9 cellular contexts compared by ENCODE assay signal in genomic region chr3:157532529-157533297, GRCh38. TPM values are rescaled to one million over a fixed set of nuclear protein-coding genes. Genes with fewer than 3 reads are reported as not detected.
A peak's percentile ranks its signal among the peaks of the same experiment; 100 is the strongest.
DNase-seq lines count a peak whose midpoint lies in the region; ATAC-seq and TF ChIP-seq lines count a peak whose summit lies in the region.
"Had no signal": no experiment of that assay in that cellular context is flagged by ENCODE, and none has a peak within 500 bp of the region (broad histone marks: within the 10 kb centered on the region; RNA-seq: fewer than 3 reads in every experiment).

No MANE protein-coding gene starts in this region.

- H3K9me3 Mint-ChIP-seq in CD4-positive, alpha-beta memory T cell, result peaks cover 0 to 2% (median 0%) of the 10 kb centered on the region in 8 donors
- H3K9me3 Mint-ChIP-seq in activated T-helper 1 cell treated with anti-CD3 and anti-CD28 coated beads, Interleukin-12 subunit alpha, Interleukin-12 subunit beta, Interleukin-2, Interleukin-4 antibody, amounts not matched to agents 30 ng/mL and 10 ng/mL and 1 ng/mL, durations not matched to agents 14 hours and 24 hours and 36 hours, result no peaks in the 10 kb centered on the region
- H3K9me3 Mint-ChIP-seq: activated B cell treated with CpG ODN at 0.5 μM for 24 hours had no signal

- intact Hi-C loops in CD4-positive, alpha-beta memory T cell (cut with micrococcal nuclease), result loop anchor here (1.0 kb wide), 1 partner anchor 40 kb away; no protein-coding TSS in a partner anchor
- intact Hi-C loops in activated T-helper 1 cell treated with anti-CD3 and anti-CD28 coated beads, Interleukin-12 subunit alpha, Interleukin-12 subunit beta, Interleukin-2, Interleukin-4 antibody, amounts not matched to agents 30 ng/mL and 10 ng/mL and 1 ng/mL, durations not matched to agents 14 hours and 24 hours and 36 hours (cut with micrococcal nuclease), result loop anchor here (1.0 kb wide), 1 partner anchor 40 kb away; no protein-coding TSS in a partner anchor

- H3K36me3 ChIP-seq in CD4-positive, alpha-beta memory T cell (ENCODE audit: insufficient read depth, low read length), result no peaks in the 10 kb centered on the region

- no peaks in the 10 kb centered on the region for H3K27me3 ChIP-seq in CD4-positive, alpha-beta memory T cell (ENCODE audit: insufficient read depth, low read length)

- H3K9me3 ChIP-seq in CD4-positive, alpha-beta memory T cell (ENCODE audit: control insufficient read depth in 1 of 2, low read length in 2 of 2), result no peaks in the 10 kb centered on the region

- peaks cover 0 to 1% of the 10 kb centered on the region in 2 donors for H3K27me3 Mint-ChIP-seq in CD4-positive, alpha-beta memory T cell
- H3K27me3 Mint-ChIP-seq in activated T-helper 1 cell treated with anti-CD3 and anti-CD28 coated beads, Interleukin-12 subunit alpha, Interleukin-12 subunit beta, Interleukin-2, Interleukin-4 antibody, amounts not matched to agents 30 ng/mL and 10 ng/mL and 1 ng/mL, durations not matched to agents 14 hours and 24 hours and 36 hours (ENCODE audit: insufficient read depth), result peaks cover 6% of the 10 kb centered on the region
- H3K27me3 Mint-ChIP-seq: activated B cell treated with CpG ODN at 0.5 μM for 24 hours had no signal

- POLR2A ChIA-PET in CD4-positive, alpha-beta memory T cell (lab: Charles Lee; ENCODE audit: partially characterized antibody), result no interaction called here

- H3K4me1 Mint-ChIP-seq in CD4-positive, alpha-beta memory T cell, result no peaks in the 10 kb centered on the region
- H3K4me1 Mint-ChIP-seq in activated T-helper 1 cell treated with anti-CD3 and anti-CD28 coated beads, Interleukin-12 subunit alpha, Interleukin-12 subunit beta, Interleukin-2, Interleukin-4 antibody, amounts not matched to agents 30 ng/mL and 10 ng/mL and 1 ng/mL, durations not matched to agents 14 hours and 24 hours and 36 hours (ENCODE audit: low read depth), result no peaks in the 10 kb centered on the region
- H3K4me1 Mint-ChIP-seq: activated B cell treated with CpG ODN at 0.5 μM for 24 hours had no signal

- H3K27ac Mint-ChIP-seq in CD4-positive, alpha-beta memory T cell, result no peak overlapping the region
- H3K27ac Mint-ChIP-seq in activated T-helper 1 cell treated with anti-CD3 and anti-CD28 coated beads, Interleukin-12 subunit alpha, Interleukin-12 subunit beta, Interleukin-2, Interleukin-4 antibody, amounts not matched to agents 30 ng/mL and 10 ng/mL and 1 ng/mL, durations not matched to agents 14 hours and 24 hours and 36 hours, result no peak overlapping the region
- H3K27ac Mint-ChIP-seq: activated B cell treated with CpG ODN at 0.5 μM for 24 hours had no signal

- H3K27ac ChIP-seq in CD4-positive, alpha-beta memory T cell (ENCODE audit: low read depth, low read length), result no peak overlapping the region

- CTCF ChIA-PET in CD4-positive, alpha-beta memory T cell (lab: Charles Lee; ENCODE audit: partially characterized antibody), result interaction anchor here (0.8 to 2.7 kb wide), 7 partner anchors 9 to 902 kb away, joined by 3 to 11 read pairs (median 5); no protein-coding TSS in a partner anchor

- DNase-seq in CD4-positive, alpha-beta memory T cell, result peak in 4 of 5 donors; percentile 4 to 10 (median 6)
- DNase-seq in NCI-H2029 treated with DMSO at 0.1 percent for 48 hours (lab: John Stamatoyannopoulos, UW) (peak; percentile 81), SW480 (ENCODE audit: low spot score) (peak; percentile 88), fibroblast of the aortic adventitia (ENCODE audit: low read depth) (peak; percentile 96), non-pigmented ciliary epithelial cell (ENCODE audit: low read depth) (peak; percentile 83)
- DNase-seq in activated T-helper 1 cell treated with anti-CD3 and anti-CD28 coated beads, Interleukin-12 subunit alpha, Interleukin-12 subunit beta, Interleukin-2, Interleukin-4 antibody, amounts not matched to agents 30 ng/mL and 10 ng/mL and 1 ng/mL, durations not matched to agents 14 hours and 24 hours and 36 hours (ENCODE audit: low spot score), result no peak
- DNase-seq: activated B cell treated with CpG ODN at 0.5 μM for 24 hours had no signal

- H3K4me1 ChIP-seq in CD4-positive, alpha-beta memory T cell (ENCODE audit: insufficient read depth, low read length), result no peaks in the 10 kb centered on the region

- H3K4me3 ChIP-seq in CD4-positive, alpha-beta memory T cell (ENCODE audit: low read length in 2 of 2), result no peak overlapping the region
- H3K4me3 ChIP-seq in fibroblast of the aortic adventitia (ENCODE audit: low read depth, low read length), result peak overlapping the region; percentile 60

- ATAC-seq in GM19023 (IDR thresholded peaks at IDR 0.05; ENCODE audit: unreplicated experiment) (peak; percentile 76), HG03095 (IDR thresholded peaks at IDR 0.05; ENCODE audit: unreplicated experiment) (peak; percentile 81)

- TF ChIP-seq CTCF in fibroblast of the aortic adventitia (IDR thresholded peaks at IDR 0.05; ENCODE audit: insufficient read depth, low read length), result peak; percentile 75

- H3K36me3 Mint-ChIP-seq in CD4-positive, alpha-beta memory T cell, result no peaks in the 10 kb centered on the region
- no peaks in the 10 kb centered on the region for H3K36me3 Mint-ChIP-seq in activated T-helper 1 cell treated with anti-CD3 and anti-CD28 coated beads, Interleukin-12 subunit alpha, Interleukin-12 subunit beta, Interleukin-2, Interleukin-4 antibody, amounts not matched to agents 30 ng/mL and 10 ng/mL and 1 ng/mL, durations not matched to agents 14 hours and 24 hours and 36 hours (ENCODE audit: low read depth)

- H3K4me3 Mint-ChIP-seq in CD4-positive, alpha-beta memory T cell, result no peak overlapping the region
- H3K4me3 Mint-ChIP-seq in activated T-helper 1 cell treated with anti-CD3 and anti-CD28 coated beads, Interleukin-12 subunit alpha, Interleukin-12 subunit beta, Interleukin-2, Interleukin-4 antibody, amounts not matched to agents 30 ng/mL and 10 ng/mL and 1 ng/mL, durations not matched to agents 14 hours and 24 hours and 36 hours, result no peak overlapping the region
- H3K4me3 Mint-ChIP-seq: activated B cell treated with CpG ODN at 0.5 μM for 24 hours had no signal

RNA-seq across cellular contexts. Expression of gene VEPH1, which starts 29.5 kb away (rescaled TPM):
- not detected for total RNA-seq in CD4-positive, alpha-beta memory T cell
- polyA plus RNA-seq in CD4-positive, alpha-beta memory T cell, result not detected
- 27.4 and 152 TPM in 2 replicates for total RNA-seq in fibroblast of the aortic adventitia (ENCODE audit: low replicate concordance)
- not detected in 2 replicates for total RNA-seq in activated T-helper 1 cell treated with anti-CD3 and anti-CD28 coated beads, Interleukin-12 subunit alpha, Interleukin-12 subunit beta, Interleukin-2, Interleukin-4 antibody, amounts not matched to agents 30 ng/mL and 10 ng/mL and 1 ng/mL, durations not matched to agents 14 hours and 24 hours and 36 hours
- total RNA-seq: activated B cell treated with CpG ODN at 0.5 μM for 24 hours had no signal

Comparison
In these comparisons a context has a peak if more than half of its experiments do, and no peak if none do; other contexts are left out.
1. RNA of gene VEPH1, which starts 29.5 kb away (total RNA-seq): 27.4 to 152 TPM in fibroblast of the aortic adventitia; not detected in activated T-helper 1 cell treated with anti-CD3 and anti-CD28 coated beads, Interleukin-12 subunit alpha, Interleukin-12 subunit beta, Interleukin-2, Interleukin-4 antibody, amounts not matched to agents 30 ng/mL and 10 ng/mL and 1 ng/mL, durations not matched to agents 14 hours and 24 hours and 36 hours and not detected in CD4-positive, alpha-beta memory T cell; every median in the first group is over 10 times any median in the second.